ENCODE assay signal across 27 cellular contexts in genomic region chr1:62110198-62110817, GRCh38.
DNase-seq lines count a peak whose midpoint lies in the region; ATAC-seq, FAIRE-seq and TF ChIP-seq lines count a peak whose summit lies in the region.
"Had no signal": no experiment of that assay in that cellular context is flagged by ENCODE, and none has a peak within 500 bp of the region (broad histone marks: within the 10 kb centered on the region; RNA-seq: fewer than 3 reads in every experiment).

No MANE protein-coding gene starts in this region.

- no peaks in the 10 kb centered on the region for H3K27me3 Mint-ChIP-seq in effector memory CD8-positive, alpha-beta T cell
- H3K27me3 Mint-ChIP-seq: activated CD4-positive, alpha-beta memory T cell treated with anti-CD3 and anti-CD28 coated beads, Interleukin-2, amount 10 ng/mL, durations not matched to agents 7 days and 5 days; CD4-positive, alpha-beta memory T cell; memory B cell; naive B cell; stimulated activated naive CD8-positive, alpha-beta T cell treated with anti-CD3 and anti-CD28 coated beads, Interleukin-15, amount 100 ng/mL, for 72 hours had no signal

- H3F3A ChIP-seq in GM23248 (ENCODE audit: insufficient read depth): no peaks in the 10 kb centered on the region

- no peaks in the 10 kb centered on the region for H3K4me1 ChIP-seq in GM23248 (ENCODE audit: insufficient read depth)
- H3K4me1 ChIP-seq in left ventricle myocardium inferior: peaks cover 15% of the 10 kb centered on the region
- H3K4me1 ChIP-seq in gastrocnemius medialis: peaks cover 16 to 22% of the 10 kb centered on the region in 2 donors
- H3K4me1 ChIP-seq: thyroid gland had no signal

- ATAC-seq in gastrocnemius medialis (peak; percentile 88 to 94), HG02610 (IDR thresholded peaks at IDR 0.05; ENCODE audit: unreplicated experiment) (no peak), GM18520 (IDR thresholded peaks at IDR 0.05; ENCODE audit: unreplicated experiment) (no peak)
- no peak for ATAC-seq in effector memory CD8-positive, alpha-beta T cell (replicated peaks)
- ATAC-seq: activated CD4-positive, CD25-positive, alpha-beta regulatory T cell treated with anti-CD3 and anti-CD28 coated beads, Interleukin-2, amount 50 U/mL, for 24 hours; stimulated activated naive CD8-positive, alpha-beta T cell treated with anti-CD3 and anti-CD28 coated beads, Interleukin-15, amount 100 ng/mL, for 72 hours had no signal

- H3K4me3 Mint-ChIP-seq in effector memory CD8-positive, alpha-beta T cell: no peak overlapping the region
- H3K4me3 Mint-ChIP-seq: activated CD4-positive, alpha-beta memory T cell treated with anti-CD3 and anti-CD28 coated beads, Interleukin-2, amount 10 ng/mL, durations not matched to agents 7 days and 5 days; CD4-positive, alpha-beta memory T cell; memory B cell; naive B cell; stimulated activated naive CD8-positive, alpha-beta T cell treated with anti-CD3 and anti-CD28 coated beads, Interleukin-15, amount 100 ng/mL, for 72 hours had no signal

- H3K4me2 ChIP-seq in GM23248 (ENCODE audit: unreplicated experiment): no peak overlapping the region
- H3K4me2 ChIP-seq: KMS-11, PC-9 had no signal

- TF ChIP-seq CTCF in bronchial epithelial cell (IDR thresholded peaks at IDR 0.05; ENCODE audit: insufficient read depth, low read length, severe bottlenecking): no peak
- TF ChIP-seq CTCF in left ventricle myocardium inferior (IDR thresholded peaks at IDR 0.05; ENCODE audit: borderline replicate concordance): no peak
- no peak for TF ChIP-seq CTCF in gastrocnemius medialis (IDR thresholded peaks at IDR 0.05 in 4 of 5, conservative IDR thresholded peaks at IDR 0.05 in 1 of 5)

- no peaks in the 10 kb centered on the region for H3K9me3 ChIP-seq in GM23248 (ENCODE audit: low read depth)
- no peaks in the 10 kb centered on the region for H3K9me3 ChIP-seq in left ventricle myocardium inferior (replicated peaks)
- no peaks in the 10 kb centered on the region for H3K9me3 ChIP-seq in gastrocnemius medialis
- H3K9me3 ChIP-seq: thyroid gland had no signal

- 0 out of 2 replicates have a peak overlapping the region, but pooled peaks have one; percentile 45 for H2AFZ ChIP-seq in GM23248
- H2AFZ ChIP-seq: PC-9 had no signal

- no peak for DNase-seq in GM23248
- no peak for DNase-seq in bronchial epithelial cell (ENCODE audit: low read depth)
- DNase-seq in left ventricle myocardium inferior: no peak
- peak in 1 of 2 donors; percentile 23 for DNase-seq in gastrocnemius medialis
- DNase-seq in effector memory CD8-positive, alpha-beta T cell: no peak
- DNase-seq: activated CD4-positive, alpha-beta memory T cell treated with anti-CD3 and anti-CD28 coated beads, Interleukin-2, amount 10 ng/mL, durations not matched to agents 7 days and 5 days; activated effector memory CD4-positive, alpha-beta T cell treated with anti-CD3 and anti-CD28 coated beads, Interleukin-2, amount 50 U/mL, for 16 hours; activated T-cell treated with anti-CD3 and anti-CD28 coated beads for 4 hours; CD4-positive, alpha-beta memory T cell; effector CD8-positive, alpha-beta T cell; glutamatergic neuron; kidney glomerular epithelial cell; naive B cell; NCI-H1436 treated with DMSO at 0.1 percent for 48 hours; NCI-H510A; occipital lobe; PC-9; SIG-M5; stimulated activated CD4-positive, alpha-beta T cell treated with anti-CD3 and anti-CD28 coated beads, Interleukin-15, amount 100 ng/mL, for 24 hours; stimulated activated naive CD8-positive, alpha-beta T cell treated with anti-CD3 and anti-CD28 coated beads, Interleukin-15, amount 100 ng/mL, for 72 hours; thyroid gland had no signal

- no peak for TF ChIP-seq POLR2A in gastrocnemius medialis (IDR thresholded peaks at IDR 0.05)

- H3K4me3 ChIP-seq in GM23248 (no peak overlapping the region), bronchial epithelial cell (ENCODE audit: low read depth, low read length) (no peak overlapping the region), left ventricle myocardium inferior (no peak overlapping the region), gastrocnemius medialis (no peak overlapping the region)
- H3K4me3 ChIP-seq: PC-9, thyroid gland had no signal

- no peaks in the 10 kb centered on the region for H3K9me3 Mint-ChIP-seq in effector memory CD8-positive, alpha-beta T cell
- H3K9me3 Mint-ChIP-seq: activated CD4-positive, alpha-beta memory T cell treated with anti-CD3 and anti-CD28 coated beads, Interleukin-2, amount 10 ng/mL, durations not matched to agents 7 days and 5 days; memory B cell; naive B cell; stimulated activated naive CD8-positive, alpha-beta T cell treated with anti-CD3 and anti-CD28 coated beads, Interleukin-15, amount 100 ng/mL, for 72 hours had no signal

- intact Hi-C loops in left ventricle myocardium inferior (cut with micrococcal nuclease): no loop called here
- intact Hi-C loops in gastrocnemius medialis (cut with DNase I; ENCODE audit: low total_unique reads): no loop called here

- in situ Hi-C loops in GM23248 (cut with MboI): no loop called here
- in situ Hi-C loops in gastrocnemius medialis (cut with MboI; ENCODE audit: low sequenced_read_pairs in 4 of 4): no loop called here

- H4K20me1 ChIP-seq in GM23248 (ENCODE audit: insufficient read depth): no peaks in the 10 kb centered on the region

- 31 to 37% methylated on average over 11 of the region's 11 CpGs for WGBS in GM23248 (ENCODE audit: low coverage in 1 of 2, low lambda C conversion rate in 2 of 2, missing lambda C conversion rate in 2 of 2), 2 experiments

- peak; percentile 68 for FAIRE-seq in bronchial epithelial cell (lab: Jason Lieb, UNC)
- FAIRE-seq: colon had no signal

- no peaks in the 10 kb centered on the region for H3K79me2 ChIP-seq in GM23248 (ENCODE audit: insufficient read depth)

- H3K27me3 ChIP-seq in GM23248 (replicated peaks; ENCODE audit: insufficient read depth): no peaks in the 10 kb centered on the region
- no peaks in the 10 kb centered on the region for H3K27me3 ChIP-seq in bronchial epithelial cell (ENCODE audit: control insufficient read depth, insufficient read depth, low read length)
- no peaks in the 10 kb centered on the region for H3K27me3 ChIP-seq in left ventricle myocardium inferior (ENCODE audit: low read depth)
- H3K27me3 ChIP-seq in gastrocnemius medialis: no peaks in the 10 kb centered on the region
- H3K27me3 ChIP-seq: thyroid gland had no signal

- H3K27ac Mint-ChIP-seq in effector memory CD8-positive, alpha-beta T cell: no peak overlapping the region
- H3K27ac Mint-ChIP-seq: activated CD4-positive, alpha-beta memory T cell treated with anti-CD3 and anti-CD28 coated beads, Interleukin-2, amount 10 ng/mL, durations not matched to agents 7 days and 5 days; CD4-positive, alpha-beta memory T cell; memory B cell; stimulated activated naive CD8-positive, alpha-beta T cell treated with anti-CD3 and anti-CD28 coated beads, Interleukin-15, amount 100 ng/mL, for 72 hours had no signal

- H3K9ac ChIP-seq in GM23248: no peak overlapping the region
- H3K9ac ChIP-seq: KMS-11 had no signal

- H3K4me1 Mint-ChIP-seq in effector memory CD8-positive, alpha-beta T cell (ENCODE audit: low read depth in 2 of 2): no peaks in the 10 kb centered on the region
- H3K4me1 Mint-ChIP-seq: activated CD4-positive, alpha-beta memory T cell treated with anti-CD3 and anti-CD28 coated beads, Interleukin-2, amount 10 ng/mL, durations not matched to agents 7 days and 5 days; CD4-positive, alpha-beta memory T cell; memory B cell; naive B cell; stimulated activated naive CD8-positive, alpha-beta T cell treated with anti-CD3 and anti-CD28 coated beads, Interleukin-15, amount 100 ng/mL, for 72 hours had no signal

- peaks cover 7% of the 10 kb centered on the region for H3K36me3 Mint-ChIP-seq in effector memory CD8-positive, alpha-beta T cell (ENCODE audit: insufficient read depth)

- H3K36me3 ChIP-seq in GM23248 (ENCODE audit: low read depth) (no peaks in the 10 kb centered on the region), bronchial epithelial cell (ENCODE audit: control insufficient read depth, insufficient read depth, low read length) (peaks cover 5% of the 10 kb centered on the region), left ventricle myocardium inferior (no peaks in the 10 kb centered on the region), gastrocnemius medialis (no peaks in the 10 kb centered on the region)
- H3K36me3 ChIP-seq: thyroid gland had no signal

- no peaks in the 10 kb centered on the region for H3K9me2 ChIP-seq in GM23248 (ENCODE audit: insufficient read depth)

- H3K27ac ChIP-seq in GM23248 (no peak overlapping the region), left ventricle myocardium inferior (replicated peaks) (peak overlapping the region; percentile 46), gastrocnemius medialis (peak overlapping the region; percentile 42 to 67 (median 58))
- H3K27ac ChIP-seq: KMS-11, PC-9, thyroid gland had no signal

Comparison
In these comparisons a context has a peak if more than half of its experiments do, and no peak if none do; other contexts are left out.
1. ATAC-seq: peak in gastrocnemius medialis (2 of 2); none in effector memory CD8-positive, alpha-beta T cell (single experiment), HG02610 (single experiment) and GM18520 (single experiment).